Comparison of ENCODE assay signal across 11 cellular contexts in the genomic region with DNA sequence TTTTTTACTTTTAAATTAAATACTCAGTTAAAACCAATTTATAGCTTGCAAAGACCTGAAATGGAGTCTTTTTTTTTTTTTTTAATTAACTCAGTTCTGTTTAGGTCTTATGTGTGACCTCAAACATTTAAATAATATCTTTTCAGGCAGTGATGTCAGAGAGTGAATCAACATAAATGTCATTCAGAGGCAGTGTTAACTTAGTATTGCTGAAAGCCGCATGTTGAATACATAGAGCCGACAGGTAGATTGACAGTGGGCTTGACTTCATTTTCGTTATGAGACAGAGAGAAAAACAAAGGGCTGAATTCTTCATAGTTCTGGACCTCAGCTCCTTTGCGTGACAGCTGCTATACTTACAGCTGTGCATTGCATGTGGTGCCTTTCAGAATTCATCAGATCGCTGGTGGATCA. TPM values are rescaled to one million over a fixed set of nuclear protein-coding genes. Genes with fewer than 3 reads are reported as not detected.
DNase-seq lines count a peak whose midpoint lies in the region; ATAC-seq and TF ChIP-seq lines count a peak whose summit lies in the region.
"Had no signal": no experiment of that assay in that cellular context is flagged by ENCODE, and none has a peak within 500 bp of the region (broad histone marks: within the 10 kb centered on the region; RNA-seq: fewer than 3 reads in every experiment).

No MANE protein-coding gene starts in this region.

- H3K9me3 ChIP-seq in psoas muscle = no peaks in the 10 kb centered on the region

- peak overlapping the region; percentile 93 for H3K27ac ChIP-seq in psoas muscle

- peak overlapping the region; percentile 4 for H3K4me3 ChIP-seq in astrocyte of the cerebellum (ENCODE audit: low read depth, low read length)
- peak overlapping the region; percentile 92 for H3K4me3 ChIP-seq in psoas muscle

- ATAC-seq in HG03280 (IDR thresholded peaks at IDR 0.05; ENCODE audit: unreplicated experiment) = peak; percentile 31
- no peak for ATAC-seq in psoas muscle
- no peak for ATAC-seq in GM21619 (IDR thresholded peaks at IDR 0.05; ENCODE audit: unreplicated experiment)

- peaks cover 65% of the 10 kb centered on the region for H3K4me1 ChIP-seq in psoas muscle

- peaks cover 0 to 6% of the 10 kb centered on the region in 2 donors for H3K36me3 ChIP-seq in psoas muscle (ENCODE audit: insufficient read depth in 1 of 2, low read depth in 1 of 2)

- DNase-seq in GM13976 (ENCODE audit: low spot score) (peak; percentile 59), astrocyte of the cerebellum (ENCODE audit: low read depth) (no peak), psoas muscle (no peak), COR-L47 (lab: John Stamatoyannopoulos, UW) (no peak), SK-N-DZ (ENCODE audit: low spot score) (no peak)
- DNase-seq: activated CD4-positive, CD25-positive, alpha-beta regulatory T cell treated with anti-CD3 and anti-CD28 coated beads, Interleukin-2, amount 50 U/mL, for 72 hours; HCEC 1CT; NK-92 treated with Interleukin-12 subunit alpha and Interleukin-12 subunit beta, amount 100 ng/mL, for 24 hours; nucleus accumbens had no signal

- 44 to 72% (median 54%) methylated on average over 5 of the region's 5 CpGs for WGBS in psoas muscle, 3 donors

- no peaks in the 10 kb centered on the region for H3K27me3 ChIP-seq in psoas muscle (ENCODE audit: insufficient read depth in 3 of 3, low read length in 2 of 3)

- TF ChIP-seq CTCF in GM13976 (IDR thresholded peaks at IDR 0.05; ENCODE audit: borderline replicate concordance, control extremely low read depth, extremely low read depth, insufficient read depth, missing control alignments) = no peak
- no peak for TF ChIP-seq CTCF in astrocyte of the cerebellum (IDR thresholded peaks at IDR 0.05; ENCODE audit: low read depth, low read length, missing control alignments)
- no peak for TF ChIP-seq CTCF in psoas muscle (IDR thresholded peaks at IDR 0.05)

- intact Hi-C loops in psoas muscle (cut with DNase I) = no loop called here

- in situ Hi-C loops in GM13976 (cut with MboI; ENCODE audit: low sequenced_read_pairs, unreplicated experiment) = no loop called here
- in situ Hi-C loops in astrocyte of the cerebellum (cut with HindIII; ENCODE audit: low sequenced_read_pairs) = no loop called here

RNA-seq across cellular contexts. Expression of a gene that starts 51.5 kb away (rescaled TPM):
- total RNA-seq in psoas muscle = 10 to 100 TPM; 29.4 to 84.3 (median 45.5) TPM
- polyA plus RNA-seq in psoas muscle = 10 to 100 TPM; 12.1 to 59.3 (median 24.8) TPM
- 4.3 and 7.3 TPM in 2 replicates for polyA plus RNA-seq in SK-N-DZ (2014; cell fraction: cytosol; rRNA removed)
- 4.6 and 10.9 TPM in 2 replicates for polyA plus RNA-seq in SK-N-DZ (2014; cell fraction: nucleus; rRNA removed)
